Comparison of ENCODE assay signal across 7 cellular contexts in the genomic region with DNA sequence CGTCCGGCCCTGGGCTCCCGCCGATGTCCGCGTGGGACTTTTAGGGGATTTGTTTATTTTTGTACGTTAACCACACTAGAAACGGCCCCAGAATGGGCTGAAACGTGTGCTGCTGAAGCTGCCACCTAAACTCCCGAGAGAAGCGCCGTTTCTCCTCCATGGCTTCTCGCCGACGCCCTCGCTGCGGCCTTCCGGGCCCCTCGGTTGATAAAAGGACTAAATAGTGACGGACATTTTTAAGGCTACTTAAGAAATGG. TPM values are rescaled to one million over a fixed set of nuclear protein-coding genes. Genes with fewer than 3 reads are reported as not detected.
A peak's percentile ranks its signal among the peaks of the same experiment; 100 is the strongest.
DNase-seq lines count a peak whose midpoint lies in the region; ATAC-seq and TF ChIP-seq lines count a peak whose summit lies in the region.

No MANE protein-coding gene starts in this region.

- H3K4me1 ChIP-seq in GM23248 (ENCODE audit: insufficient read depth), result peaks cover 31% of the 10 kb centered on the region
- peaks cover 35% of the 10 kb centered on the region for H3K4me1 ChIP-seq in OCI-LY1 (ENCODE audit: insufficient read depth, low read length, severe bottlenecking)
- H3K4me1 ChIP-seq in trophoblast cell (ENCODE audit: control insufficient read depth in 1 of 2, insufficient read depth in 2 of 2, low read length in 2 of 2), result peaks cover 21 to 26% of the 10 kb centered on the region in 2 experiments

- H4K20me1 ChIP-seq in GM23248 (ENCODE audit: insufficient read depth) (no peaks in the 10 kb centered on the region), OCI-LY1 (ENCODE audit: insufficient read depth, low read length) (no peaks in the 10 kb centered on the region)

- H3K9ac ChIP-seq in GM23248 (peak overlapping the region; percentile 81), OCI-LY1 (ENCODE audit: low read length) (peak overlapping the region; percentile 74), trophoblast cell (ENCODE audit: low read length) (peak overlapping the region; percentile 3)

- peaks cover 32% of the 10 kb centered on the region for H3K79me1 ChIP-seq in trophoblast cell (ENCODE audit: low read length)

- 6 to 12% methylated on average over 14 to 20 of the region's 20 CpGs for WGBS in GM23248 (ENCODE audit: low coverage in 1 of 2, low lambda C conversion rate in 2 of 2, missing lambda C conversion rate in 2 of 2), 2 experiments
- no CpG with 5 or more reads among the region's 20 CpGs for WGBS in trophoblast cell (ENCODE audit: extremely low coverage, insufficient coverage, insufficient read length)

- H3K27ac ChIP-seq in GM23248 (peak overlapping the region; percentile 54), OCI-LY1 (ENCODE audit: low read depth, low read length, poor library complexity, severe bottlenecking) (no peak overlapping the region), trophoblast cell (ENCODE audit: low read depth, low read length) (peak overlapping the region; percentile 35)

- H3K27me3 ChIP-seq in GM23248 (replicated peaks; ENCODE audit: insufficient read depth), result no peaks in the 10 kb centered on the region
- H3K27me3 ChIP-seq in OCI-LY1 (ENCODE audit: insufficient read depth, low read length), result no peaks in the 10 kb centered on the region; the same call in 1 of the 2 replicates
- no peaks in the 10 kb centered on the region for H3K27me3 ChIP-seq in trophoblast cell (ENCODE audit: insufficient read depth, low read length)

- H2AFZ ChIP-seq in GM23248, result peak overlapping the region; percentile 80
- H2AFZ ChIP-seq in OCI-LY1 (ENCODE audit: low read length), result peak overlapping the region; percentile 87; the same call in 1 of the 2 replicates
- peak overlapping the region; percentile 76 for H2AFZ ChIP-seq in trophoblast cell (ENCODE audit: insufficient read depth, low read length, poor library complexity)

- H3K4me3 ChIP-seq in GM23248 (peak overlapping the region; percentile 95), OCI-LY1 (ENCODE audit: low read depth, low read length, poor library complexity, severe bottlenecking) (peak overlapping the region; percentile 80), epithelial cell of esophagus (ENCODE audit: low read length) (peak overlapping the region; percentile 43), trophoblast cell (ENCODE audit: low read depth, low read length) (peak overlapping the region; percentile 75)

- H3K4ac ChIP-seq in trophoblast cell (ENCODE audit: low read depth, low read length), result peak overlapping the region; percentile 53

- in situ Hi-C loops in GM23248 (cut with MboI), result no loop called here

- H4K8ac ChIP-seq in trophoblast cell (ENCODE audit: low read depth, low read length), result peak overlapping the region; percentile 89

- H2BK120ac ChIP-seq in trophoblast cell (ENCODE audit: insufficient read depth, low read length, poor library complexity), result peak overlapping the region; percentile 44

- H2BK5ac ChIP-seq in trophoblast cell (ENCODE audit: low read depth, low read length, poor library complexity), result peak overlapping the region; percentile 24

- H3K4me2 ChIP-seq in GM23248 (ENCODE audit: unreplicated experiment) (peak overlapping the region; percentile 82), OCI-LY1 (ENCODE audit: low read length) (peak overlapping the region; percentile 93), trophoblast cell (ENCODE audit: low read length) (peak overlapping the region; percentile 92)

- ATAC-seq in HG02759 (IDR thresholded peaks at IDR 0.05; ENCODE audit: unreplicated experiment), result no peak
- no peak for ATAC-seq in GM18870 (IDR thresholded peaks at IDR 0.05; ENCODE audit: unreplicated experiment)

- no peak overlapping the region for H2AK5ac ChIP-seq in trophoblast cell (ENCODE audit: low read length)

- H3K36me3 ChIP-seq in GM23248 (ENCODE audit: low read depth) (no peaks in the 10 kb centered on the region), OCI-LY1 (ENCODE audit: insufficient read depth, low read length) (no peaks in the 10 kb centered on the region; the same call in 1 of the 2 replicates), trophoblast cell (ENCODE audit: control insufficient read depth in 1 of 2, insufficient read depth in 2 of 2, low read length in 2 of 2) (no peaks in the 10 kb centered on the region)

- peak overlapping the region; percentile 20 for H4K12ac ChIP-seq in trophoblast cell (ENCODE audit: low read depth, low read length)

- no peak overlapping the region for H3K23ac ChIP-seq in trophoblast cell (ENCODE audit: low read length)

- no peak for DNase-seq in GM23248
- DNase-seq in epithelial cell of esophagus (ENCODE audit: low read depth), result no peak
- DNase-seq in trophoblast cell, result no peak
- no peak for DNase-seq in NCI-H1048 (lab: John Stamatoyannopoulos, UW)

- TF ChIP-seq CTCF in OCI-LY1 (IDR thresholded peaks at IDR 0.05; ENCODE audit: low read length), result no peak
- TF ChIP-seq CTCF in epithelial cell of esophagus (IDR thresholded peaks at IDR 0.05; ENCODE audit: insufficient read depth, low read depth, low read length, missing control alignments), result no peak

- H4K91ac ChIP-seq in trophoblast cell (ENCODE audit: low read depth, low read length), result peak overlapping the region; percentile 82

- peaks cover 35% of the 10 kb centered on the region for H3F3A ChIP-seq in GM23248 (ENCODE audit: insufficient read depth)
- H3F3A ChIP-seq in OCI-LY1 (ENCODE audit: insufficient read depth, low read length), result 0 out of 2 replicates have a peak, but pooled peaks cover 5% of the 10 kb centered on the region

- H3K79me2 ChIP-seq in GM23248 (ENCODE audit: insufficient read depth) (peaks cover 41% of the 10 kb centered on the region), OCI-LY1 (ENCODE audit: insufficient read depth, low read length) (peaks cover 2% of the 10 kb centered on the region; the same call in 1 of the 2 replicates), trophoblast cell (ENCODE audit: control insufficient read depth, insufficient read depth, low read length, poor library complexity) (peaks cover 23% of the 10 kb centered on the region)

- H3K9me2 ChIP-seq in GM23248 (ENCODE audit: insufficient read depth) (no peaks in the 10 kb centered on the region), OCI-LY1 (ENCODE audit: low read depth, low read length) (no peaks in the 10 kb centered on the region)

- H3K14ac ChIP-seq in trophoblast cell (ENCODE audit: low read length), result peak overlapping the region; percentile 88

- peak overlapping the region; percentile 3 for H2BK12ac ChIP-seq in trophoblast cell (ENCODE audit: low read length)

- peak overlapping the region; percentile 58 for H3K18ac ChIP-seq in trophoblast cell (ENCODE audit: low read length)

- H3K9me3 ChIP-seq in GM23248 (ENCODE audit: low read depth) (no peaks in the 10 kb centered on the region), OCI-LY1 (ENCODE audit: low read length) (no peaks in the 10 kb centered on the region), trophoblast cell (ENCODE audit: insufficient read depth, low read depth, low read length) (no peaks in the 10 kb centered on the region)

RNA-seq across cellular contexts. Expression of a gene that starts 0.7 kb away (rescaled TPM):
- 680 and 814 TPM in 2 replicates for total RNA-seq in GM23248 (2014; rRNA removed; shearing (Covaris generic))
- 676 and 703 TPM in 2 replicates for polyA plus RNA-seq in GM23248 (2016; fragmentation: Nextera tagmentation; extraction: Ambion mirVana)
- 258 and 262 TPM in 2 replicates for polyA plus RNA-seq in trophoblast cell (2013)

RNA-seq across cellular contexts. Expression of a gene that starts 46.5 kb away (rescaled TPM):
- 1.3 and 2.1 TPM in 2 replicates for total RNA-seq in GM23248 (2014; rRNA removed; shearing (Covaris generic))
- 2.2 and 2.7 TPM in 2 replicates for polyA plus RNA-seq in GM23248 (2016; fragmentation: Nextera tagmentation; extraction: Ambion mirVana)
- 0.03 TPM in 2 replicates for polyA plus RNA-seq in trophoblast cell (2013)

RNA-seq across cellular contexts. Expression of a gene that starts 56.3 kb away (rescaled TPM):
- 97.3 and 110 TPM in 2 replicates for total RNA-seq in GM23248 (2014; rRNA removed; shearing (Covaris generic))
- 178 TPM in 2 replicates for polyA plus RNA-seq in GM23248 (2016; fragmentation: Nextera tagmentation; extraction: Ambion mirVana)
- 92.0 and 98.8 TPM in 2 replicates for polyA plus RNA-seq in trophoblast cell (2013)

Comparison
In these comparisons a context has a peak if more than half of its experiments do, and no peak if none do; other contexts are left out.
1. H3K4me3 ChIP-seq: peak in every context shown above with its lines; median percentile 95 in GM23248; 80 in OCI-LY1; 75 in trophoblast cell; 43 in epithelial cell of esophagus.
2. H3K9ac ChIP-seq: peak in every context shown above with its lines; median percentile 81 in GM23248; 74 in OCI-LY1; 3 in trophoblast cell.